Comparison of ENCODE assay signal across 13 cellular contexts in genomic region chr11:120565436-120566155, GRCh38. TPM values are rescaled to one million over a fixed set of nuclear protein-coding genes. Genes with fewer than 3 reads are reported as not detected.
DNase-seq lines count a peak whose midpoint lies in the region; FAIRE-seq and TF ChIP-seq lines count a peak whose summit lies in the region.
"Had no signal": no experiment of that assay in that cellular context is flagged by ENCODE, and none has a peak within 500 bp of the region (broad histone marks: within the 10 kb centered on the region; RNA-seq: fewer than 3 reads in every experiment).

No MANE protein-coding gene starts in this region.

- dilution Hi-C loops in endothelial cell of umbilical vein (cut with MboI; ENCODE audit: extremely low pct_ligation_motif_present, low sequenced_read_pairs), result no loop called here

- no peak overlapping the region for H3K4me3 ChIP-seq in endothelial cell of umbilical vein (replicated peaks in 1 of 3; ENCODE audit: insufficient read depth in 1 of 3, low read depth in 1 of 3, low read length in 3 of 3)

- in situ Hi-C loops in G401 (cut with HindIII; ENCODE audit: low sequenced_read_pairs), result no loop called here

- POLR2A ChIA-PET in endothelial cell of umbilical vein (lab: Charles Lee), result no interaction called here

- H3K4me1 ChIP-seq in endothelial cell of umbilical vein (ENCODE audit: control insufficient read depth, extremely low read depth, insufficient read depth, low read length), result peaks cover 25% of the 10 kb centered on the region

- DNase-seq in G401 (ENCODE audit: low spot score) (peak; percentile 6), NCI-H526 (lab: John Stamatoyannopoulos, UW) (peak; percentile 63 to 78), endothelial cell of umbilical vein (ENCODE audit: low read depth, low spot score) (no peak), osteocyte (ENCODE audit: extremely low spot score, unreplicated experiment) (no peak), occipital lobe (lab: John Stamatoyannopoulos, UW) (no peak), A172 (ENCODE audit: low spot score) (no peak), NCI-H146 treated with DMSO at 0.1 percent for 48 hours (lab: John Stamatoyannopoulos, UW; ENCODE audit: unreplicated experiment) (no peak), NCI-H2227 treated with DMSO at 0.1 percent for 48 hours (lab: John Stamatoyannopoulos, UW) (no peak)
- DNase-seq: erythroblast, NCI-H446 had no signal

- H2AFZ ChIP-seq in endothelial cell of umbilical vein (ENCODE audit: low read depth, low read length), result peak overlapping the region; percentile 43

- H4K20me1 ChIP-seq in endothelial cell of umbilical vein (replicated peaks; ENCODE audit: control insufficient read depth, extremely low read depth, insufficient read depth, low read length), result no peaks in the 10 kb centered on the region

- intact Hi-C loops in endothelial cell of umbilical vein (cut with micrococcal nuclease), result loop anchor here (1.0 to 10.0 kb wide), 5 partner anchors 18 to 351 kb away; partner anchors contain the start of genes ARHGEF12, GRIK4 and OAF

- H3K9me1 ChIP-seq in endothelial cell of umbilical vein (replicated peaks; ENCODE audit: control insufficient read depth, extremely low read depth, insufficient read depth, low read length), result no peaks in the 10 kb centered on the region

- no peaks in the 10 kb centered on the region for H3K27me3 ChIP-seq in endothelial cell of umbilical vein (ENCODE audit: control insufficient read depth in 2 of 2, insufficient read depth in 2 of 2, low read length in 2 of 2)

- no peaks in the 10 kb centered on the region for H3K9me3 ChIP-seq in endothelial cell of umbilical vein (replicated peaks; ENCODE audit: control insufficient read depth, insufficient read depth, low read length)
- H3K9me3 ChIP-seq: Caco-2, lower lobe of right lung had no signal

- no peak for TF ChIP-seq CTCF in endothelial cell of umbilical vein (IDR thresholded peaks at IDR 0.05; ENCODE audit: extremely low read depth in 1 of 2, insufficient read depth in 1 of 2, low read depth in 1 of 2, low read length in 2 of 2)
- TF ChIP-seq CTCF in osteocyte (IDR thresholded peaks at IDR 0.05), result no peak

- H3K4me1 Mint-ChIP-seq in osteocyte (ENCODE audit: unreplicated experiment), result peaks cover 4% of the 10 kb centered on the region

- H3K27me3 Mint-ChIP-seq in osteocyte (ENCODE audit: unreplicated experiment), result peaks cover 15% of the 10 kb centered on the region

- H3K9me3 Mint-ChIP-seq in osteocyte (ENCODE audit: unreplicated experiment), result no peaks in the 10 kb centered on the region

- H3K79me2 ChIP-seq in endothelial cell of umbilical vein (ENCODE audit: control insufficient read depth, insufficient read depth, low read length), result no peaks in the 10 kb centered on the region

- H3K36me3 Mint-ChIP-seq in osteocyte (ENCODE audit: unreplicated experiment), result no peaks in the 10 kb centered on the region

- peak overlapping the region; percentile 88 for H3K27ac ChIP-seq in endothelial cell of umbilical vein (ENCODE audit: insufficient read depth, low read depth, low read length)
- H3K27ac ChIP-seq: lower lobe of right lung had no signal

- H3K4me2 ChIP-seq in endothelial cell of umbilical vein (ENCODE audit: insufficient read depth, low read length), result peak overlapping the region; percentile 59

- H3K4me3 Mint-ChIP-seq in osteocyte (ENCODE audit: unreplicated experiment), result peak overlapping the region; percentile 48

- BruUV-seq in endothelial cell of umbilical vein (replicated peaks; lab: Mats Ljungman, UMichigan), result TSS peak; percentile 90

- no peak overlapping the region for H3K27ac Mint-ChIP-seq in osteocyte (ENCODE audit: unreplicated experiment)

- H3K9ac ChIP-seq in endothelial cell of umbilical vein (replicated peaks; ENCODE audit: extremely low read depth, insufficient read depth, low read length), result peak overlapping the region; percentile 58

- FAIRE-seq in endothelial cell of umbilical vein (lab: Jason Lieb, UNC), result peak; percentile 12
- FAIRE-seq: HepG2 had no signal

- no peaks in the 10 kb centered on the region for H3K36me3 ChIP-seq in endothelial cell of umbilical vein (ENCODE audit: control insufficient read depth in 2 of 2, extremely low read depth in 1 of 2, insufficient read depth in 2 of 2, low read length in 2 of 2)
- H3K36me3 ChIP-seq: lower lobe of right lung had no signal

- no peak for TF ChIP-seq POLR2A in endothelial cell of umbilical vein (IDR thresholded peaks at IDR 0.05; ENCODE audit: low read depth, low read length)

- CTCF ChIA-PET in endothelial cell of umbilical vein (lab: Charles Lee), result interaction anchor here (1.2 to 5.1 kb wide), 6 partner anchors 11 to 119 kb away, joined by 3 to 27 read pairs (median 15); partner anchors contain the start of gene GRIK4

TF ChIP-seq in endothelial cell of umbilical vein, 7 proteins besides CTCF, POLR2A, EP300 and RAD21:
- TF ChIP-seq GATA2 (IDR thresholded peaks at IDR 0.05; ENCODE audit: insufficient read depth, insufficient read length, low read depth, low read length), result no peak
- TF ChIP-seq MAX (IDR thresholded peaks at IDR 0.05; ENCODE audit: insufficient read depth, insufficient read length), result peak; percentile 26
TF ChIP-seq in endothelial cell of umbilical vein: peak in this region for 1.

RNA-seq across cellular contexts. Expression of gene GRIK4, which starts 54.0 kb away (rescaled TPM):
- 0.37 and 0.51 TPM in 2 replicates for total RNA-seq in G401 (2014; rRNA removed; shearing (Covaris generic))
- total RNA-seq in endothelial cell of umbilical vein (0.74 and 1.6 TPM in 2 replicates), osteocyte (0.11 TPM in 1 of 2 replicates, not detected in the other), occipital lobe (2.3 TPM)
- 0.81 and 1.1 TPM in 2 replicates for polyA plus RNA-seq in endothelial cell of umbilical vein
- polyA plus RNA-seq in endothelial cell of umbilical vein (2011; cell fraction: cytosol; rRNA removed), result 0.61 and 0.71 TPM in 2 replicates
- polyA plus RNA-seq in endothelial cell of umbilical vein (2011; cell fraction: nucleus; rRNA removed), result 1.0 and 1.3 TPM in 2 replicates
- 0.25 and 0.54 TPM in 2 replicates for polyA plus RNA-seq in endothelial cell of umbilical vein (2012)
- 1.3 and 1.6 TPM in 2 replicates for polyA minus RNA-seq in endothelial cell of umbilical vein
- polyA minus RNA-seq in endothelial cell of umbilical vein (2011; cell fraction: cytosol; rRNA and poly(A)+ RNA removed), result not detected
- polyA minus RNA-seq in endothelial cell of umbilical vein (2011; cell fraction: nucleus; rRNA and poly(A)+ RNA removed), result 1.2 and 1.4 TPM in 2 replicates
- total RNA-seq in A172 (2014; rRNA removed; shearing (Covaris generic)), result not detected in 2 replicates

Comparison
In these comparisons a context has a peak if more than half of its experiments do, and no peak if none do; other contexts are left out.
1. DNase-seq: peak in G401 (single experiment) and NCI-H526 (2 of 2); none in endothelial cell of umbilical vein (single experiment), osteocyte (single experiment), occipital lobe (single experiment), A172 (single experiment), NCI-H146 treated with DMSO at 0.1 percent for 48 hours (single experiment) and NCI-H2227 treated with DMSO at 0.1 percent for 48 hours (single experiment).